Comparison of ENCODE assay signal across 15 cellular contexts in genomic region chr4:88841635-88842034, GRCh38.
DNase-seq lines count a peak whose midpoint lies in the region; ATAC-seq and TF ChIP-seq lines count a peak whose summit lies in the region.
"Had no signal": no experiment of that assay in that cellular context is flagged by ENCODE, and none has a peak within 500 bp of the region (broad histone marks: within the 10 kb centered on the region; RNA-seq: fewer than 3 reads in every experiment).

No MANE protein-coding gene starts in this region.

- H3K36me3 ChIP-seq in heart left ventricle, result no peaks in the 10 kb centered on the region

- H3K27ac Mint-ChIP-seq in osteocyte (ENCODE audit: unreplicated experiment), result peak overlapping the region; percentile 72
- H3K27ac Mint-ChIP-seq: CD8-positive, alpha-beta T cell had no signal

- H3K4me1 Mint-ChIP-seq in osteocyte (ENCODE audit: unreplicated experiment), result peaks cover 20% of the 10 kb centered on the region

- no peak overlapping the region for H3K27ac ChIP-seq in heart left ventricle
- H3K27ac ChIP-seq: A549 had no signal

- peaks cover 11% of the 10 kb centered on the region for H3K36me3 Mint-ChIP-seq in osteocyte (ENCODE audit: unreplicated experiment)
- H3K36me3 Mint-ChIP-seq: CD8-positive, alpha-beta T cell had no signal

- H3K4me1 ChIP-seq in heart left ventricle, result peaks cover 0 to 24% (median 0%) of the 10 kb centered on the region in 12 donors

- WGBS in heart left ventricle, 4 donors, result 90 to 94% (median 91%) methylated on average over 4 of the region's 4 CpGs

- DNase-seq in AG10803 (ENCODE audit: low read depth) (peak; percentile 53), LHCN-M2 (ENCODE audit: low read depth) (peak; percentile 71), fibroblast of gingiva (ENCODE audit: low read depth) (peak; percentile 85), osteocyte (ENCODE audit: extremely low spot score, unreplicated experiment) (no peak), heart left ventricle (no peak), DMS 273 treated with DMSO at 0.1 percent for 48 hours (lab: John Stamatoyannopoulos, UW) (no peak), left cardiac atrium (no peak)
- DNase-seq: CD8-positive, alpha-beta T cell; HCEC 1CT; Karpas-422; NCI-H2029; NCI-H2171 treated with DMSO at 0.1 percent for 48 hours; NCI-H82; SIG-M5 had no signal

- intact Hi-C loops in heart left ventricle (cut with DNase I) (no loop called here), left cardiac atrium (cut with DNase I) (no loop called here)

- H3K9me3 Mint-ChIP-seq in osteocyte (ENCODE audit: unreplicated experiment), result no peaks in the 10 kb centered on the region
- H3K9me3 Mint-ChIP-seq: CD8-positive, alpha-beta T cell had no signal

- H3K9me3 ChIP-seq in heart left ventricle, result no peaks in the 10 kb centered on the region
- H3K9me3 ChIP-seq: A549 had no signal

- H3K4me3 Mint-ChIP-seq in osteocyte (ENCODE audit: unreplicated experiment), result no peak overlapping the region
- H3K4me3 Mint-ChIP-seq: CD8-positive, alpha-beta T cell had no signal

- ATAC-seq in heart left ventricle (no peak), left cardiac atrium (no peak)
- ATAC-seq: A549; CD8-positive, alpha-beta T cell had no signal

- no peak overlapping the region for H3K4me3 ChIP-seq in AG10803 (ENCODE audit: low read length)
- H3K4me3 ChIP-seq in heart left ventricle, result no peak overlapping the region
- H3K4me3 ChIP-seq: A549 had no signal

- H3K27me3 ChIP-seq in heart left ventricle, result no peaks in the 10 kb centered on the region

- H3K27me3 Mint-ChIP-seq in osteocyte (ENCODE audit: unreplicated experiment), result no peaks in the 10 kb centered on the region

- no peak for TF ChIP-seq POLR2A in heart left ventricle (IDR thresholded peaks at IDR 0.05)

- TF ChIP-seq CTCF in AG10803 (conservative IDR thresholded peaks at IDR 0.05; ENCODE audit: low read length), result no peak
- TF ChIP-seq CTCF in osteocyte (IDR thresholded peaks at IDR 0.05), result no peak
- no peak for TF ChIP-seq CTCF in heart left ventricle (IDR thresholded peaks at IDR 0.05)

Comparison
In these comparisons a context has a peak if more than half of its experiments do, and no peak if none do; other contexts are left out.
1. DNase-seq: peak in AG10803 (single experiment), LHCN-M2 (single experiment) and fibroblast of gingiva (single experiment); none in osteocyte (single experiment), heart left ventricle (0 of 5), DMS 273 treated with DMSO at 0.1 percent for 48 hours (single experiment) and left cardiac atrium (single experiment).